ENCODE assay signal across 8 cellular contexts in genomic region chr17:81295031-81295677, GRCh38. TPM values are rescaled to one million over a fixed set of nuclear protein-coding genes. Genes with fewer than 3 reads are reported as not detected.
DNase-seq lines count a peak whose midpoint lies in the region; ATAC-seq and TF ChIP-seq lines count a peak whose summit lies in the region.

SLC38A10 (minus strand) TSS chr17:81295307; CDS start chr17:81294921, 386 bp downstream.

- no peaks in the 10 kb centered on the region for H3K27me3 ChIP-seq in right lobe of liver

- TF ChIP-seq CTCF in C4-2B (conservative IDR thresholded peaks at IDR 0.05) (no peak), right lobe of liver (IDR thresholded peaks at IDR 0.05) (peak in 2 of 4 donors; percentile 2 to 10)

- WGBS in right lobe of liver (ENCODE audit: insufficient coverage, low coverage, low lambda C conversion rate, missing lambda C conversion rate), result 3% methylated on average over 5 of the region's 59 CpGs

- H3K4me3 ChIP-seq in right lobe of liver, result peak within 1 kb of the TSS; percentile 79 to 98 (median 80)

- peaks cover 9% of the 10 kb centered on the region for H3K36me3 Mint-ChIP-seq in activated CD4-positive, alpha-beta memory T cell treated with anti-CD3 and anti-CD28 coated beads for 36 hours

- intact Hi-C loops in activated CD4-positive, alpha-beta memory T cell treated with anti-CD3 and anti-CD28 coated beads for 36 hours (cut with micrococcal nuclease), result loop anchor here (2.0 to 5.0 kb wide), 3 partner anchors 42 to 190 kb away; partner anchors contain the start of gene BAHCC1
- intact Hi-C loops in right lobe of liver (cut with DNase I), result no loop called here

- ATAC-seq in HG03457 (IDR thresholded peaks at IDR 0.05; ENCODE audit: unreplicated experiment) (peak; percentile 82), right lobe of liver (peak; percentile 80 to 88 (median 84))

- H3K9me3 ChIP-seq in right lobe of liver, result no peaks in the 10 kb centered on the region

- H3K27ac ChIP-seq in C4-2B (peak within 1 kb of the TSS; percentile 87), right lobe of liver (peak within 1 kb of the TSS; percentile 96 to 98 (median 98))

- H3K4me1 ChIP-seq in right lobe of liver, result peaks cover 0 to 55% (median 16%) of the 10 kb centered on the region in 4 donors

- CTCF ChIA-PET in activated CD4-positive, alpha-beta memory T cell treated with anti-CD3 and anti-CD28 coated beads for 36 hours (lab: Charles Lee), result interaction anchor here (0.9 to 2.4 kb wide), 9 partner anchors 10 to 257 kb away, joined by 3 to 12 read pairs (median 4); partner anchors contain the start of genes BAHCC1, FAAP100, NDUFAF8 and TEPSIN

- H3K36me3 ChIP-seq in right lobe of liver, result no peaks in the 10 kb centered on the region

- POLR2A ChIA-PET in activated CD4-positive, alpha-beta memory T cell treated with anti-CD3 and anti-CD28 coated beads for 36 hours (lab: Charles Lee), result interaction anchor here (0.8 to 1.5 kb wide), 4 partner anchors 10 to 190 kb away, joined by 4 to 5 read pairs (median 4); partner anchors contain the start of genes CEP131, NDUFAF8 and TEPSIN

- TF ChIP-seq POLR2A in right lobe of liver (IDR thresholded peaks at IDR 0.05), result peak; percentile 95

- H3K4me3 Mint-ChIP-seq in activated CD4-positive, alpha-beta memory T cell treated with anti-CD3 and anti-CD28 coated beads for 36 hours, result peak within 1 kb of the TSS; percentile 94

- DNase-seq in GM19240 (ENCODE audit: insufficient read length, low spot score), result peak; percentile 99
- DNase-seq in NCI-H774 (lab: John Stamatoyannopoulos, UW), result peak; percentile 95
- DNase-seq in activated CD4-positive, alpha-beta memory T cell treated with anti-CD3 and anti-CD28 coated beads for 36 hours, result peak; percentile 95
- peak; percentile 88 for DNase-seq in dermis blood vessel endothelial cell
- DNase-seq in right lobe of liver, result peak; percentile 95 to 96 (median 96)
- peak; percentile 92 for DNase-seq in stimulated activated CD4-positive, alpha-beta T cell treated with anti-CD3 and anti-CD28 coated beads, Interleukin-4, amount 100 ng/mL, for 24 hours

- no peaks in the 10 kb centered on the region for H3K27me3 Mint-ChIP-seq in activated CD4-positive, alpha-beta memory T cell treated with anti-CD3 and anti-CD28 coated beads for 36 hours

- H3K27ac Mint-ChIP-seq in activated CD4-positive, alpha-beta memory T cell treated with anti-CD3 and anti-CD28 coated beads for 36 hours, result peak within 1 kb of the TSS; percentile 92

- H3K4me1 Mint-ChIP-seq in activated CD4-positive, alpha-beta memory T cell treated with anti-CD3 and anti-CD28 coated beads for 36 hours (ENCODE audit: low read depth), result peaks cover 38% of the 10 kb centered on the region

- H3K9me3 Mint-ChIP-seq in activated CD4-positive, alpha-beta memory T cell treated with anti-CD3 and anti-CD28 coated beads for 36 hours, result no peaks in the 10 kb centered on the region

RNA-seq across cellular contexts. Expression of gene SLC38A10, which starts in this region (rescaled TPM):
- total RNA-seq in activated CD4-positive, alpha-beta memory T cell treated with anti-CD3 and anti-CD28 coated beads for 36 hours, result 10 to 100 TPM; 60.7 to 60.9 TPM
- total RNA-seq in dermis blood vessel endothelial cell (101 and 106 TPM in 2 replicates), right lobe of liver (100 to 1,000 TPM in 1 of 6 experiments, 10 to 100 TPM in 5; 60.9 to 104 (median 86.1) TPM)

Comparison
In these comparisons a context has a peak if more than half of its experiments do, and no peak if none do; other contexts are left out.
1. Peak in every context shown above with its lines: DNase-seq, ATAC-seq, H3K4me3 ChIP-seq and H3K27ac ChIP-seq.